In genomic region chr1:39104158-39105060, GRCh38 we compare ENCODE assay signal across 8 cellular contexts.
DNase-seq lines count a peak whose midpoint lies in the region; ATAC-seq and TF ChIP-seq lines count a peak whose summit lies in the region.

No MANE protein-coding gene starts in this region.

- H3K27me3 ChIP-seq in esophagus muscularis mucosa = no peaks in the 10 kb centered on the region
- H3K27me3 ChIP-seq in naive thymus-derived CD4-positive, alpha-beta T cell (ENCODE audit: control insufficient read depth in 2 of 2, insufficient read depth in 2 of 2, low read length in 2 of 2) = no peaks in the 10 kb centered on the region

- peak overlapping the region in 5 of 9 donors; percentile 4 to 73 (median 58) for H3K27ac Mint-ChIP-seq in naive thymus-derived CD4-positive, alpha-beta T cell

- H3K9me3 Mint-ChIP-seq in naive thymus-derived CD4-positive, alpha-beta T cell = no peaks in the 10 kb centered on the region

- no peaks in the 10 kb centered on the region for H3K9me3 ChIP-seq in esophagus muscularis mucosa
- no peaks in the 10 kb centered on the region for H3K9me3 ChIP-seq in naive thymus-derived CD4-positive, alpha-beta T cell (ENCODE audit: control insufficient read depth in 2 of 3, low read length in 3 of 3)

- DNase-seq in DMS53 (lab: John Stamatoyannopoulos, UW) = peak; percentile 77
- no peak for DNase-seq in DMS53 treated with DMSO at 0.1 percent for 48 hours (lab: John Stamatoyannopoulos, UW; ENCODE audit: unreplicated experiment)
- peak; percentile 46 for DNase-seq in RKO (ENCODE audit: low spot score)
- no peak for DNase-seq in esophagus muscularis mucosa (ENCODE audit: extremely low spot score)
- no peak for DNase-seq in naive thymus-derived CD4-positive, alpha-beta T cell
- DNase-seq in stimulated activated CD4-positive, alpha-beta T cell treated with anti-CD3 and anti-CD28 coated beads, Interleukin-15, amount 100 ng/mL, for 24 hours = no peak

- H3K4me3 ChIP-seq in esophagus muscularis mucosa = peak overlapping the region; percentile 78 to 93 (median 85)
- no peak overlapping the region for H3K4me3 ChIP-seq in naive thymus-derived CD4-positive, alpha-beta T cell (ENCODE audit: low read length)

- no peak for TF ChIP-seq POLR2A in esophagus muscularis mucosa (IDR thresholded peaks at IDR 0.05; ENCODE audit: low read depth)

- TF ChIP-seq CTCF in esophagus muscularis mucosa (IDR thresholded peaks at IDR 0.05) = no peak

- POLR2A ChIA-PET in naive thymus-derived CD4-positive, alpha-beta T cell (lab: Charles Lee) = interaction anchor here (1.0 kb wide), 1 partner anchor 87 kb away, joined by 3 read pairs; no protein-coding TSS in a partner anchor

- peaks cover 20 to 38% (median 34%) of the 10 kb centered on the region in 7 donors for H3K4me1 Mint-ChIP-seq in naive thymus-derived CD4-positive, alpha-beta T cell

- no peak for ATAC-seq in naive thymus-derived CD4-positive, alpha-beta T cell
- no peak for ATAC-seq in HG03045 (IDR thresholded peaks at IDR 0.05; ENCODE audit: unreplicated experiment)
- ATAC-seq in HG02763 (IDR thresholded peaks at IDR 0.05; ENCODE audit: unreplicated experiment) = no peak

- intact Hi-C loops in esophagus muscularis mucosa (cut with DNase I) = loop anchor here (2.0 to 5.0 kb wide), 2 partner anchors 73 to 86 kb away; no protein-coding TSS in a partner anchor
- intact Hi-C loops in naive thymus-derived CD4-positive, alpha-beta T cell (cut with micrococcal nuclease) = loop anchor here in 1 of 2 donors (2.0 kb wide), 2 partner anchors 78 to 304 kb away; no protein-coding TSS in a partner anchor

- peak overlapping the region; percentile 96 to 99 (median 98) for H3K27ac ChIP-seq in esophagus muscularis mucosa (replicated peaks in 1 of 4)
- H3K27ac ChIP-seq in naive thymus-derived CD4-positive, alpha-beta T cell (ENCODE audit: low read depth, low read length) = no peak overlapping the region

- peaks cover 0 to 10% (median 0%) of the 10 kb centered on the region in 5 donors for H3K27me3 Mint-ChIP-seq in naive thymus-derived CD4-positive, alpha-beta T cell

- CTCF ChIA-PET in naive thymus-derived CD4-positive, alpha-beta T cell (lab: Charles Lee) = interaction anchor here (1.1 to 2.4 kb wide), 2 partner anchors 88 to 154 kb away, joined by 7 to 11 read pairs; no protein-coding TSS in a partner anchor

- H3K36me3 Mint-ChIP-seq in naive thymus-derived CD4-positive, alpha-beta T cell = peaks cover 0 to 3% (median 0%) of the 10 kb centered on the region in 5 donors

- 28% methylated on average over 21 of the region's 25 CpGs for WGBS in esophagus muscularis mucosa

- TF ChIP-seq EP300 in esophagus muscularis mucosa (IDR thresholded peaks at IDR 0.05) = no peak

- H3K36me3 ChIP-seq in esophagus muscularis mucosa = no peaks in the 10 kb centered on the region
- no peaks in the 10 kb centered on the region for H3K36me3 ChIP-seq in naive thymus-derived CD4-positive, alpha-beta T cell (ENCODE audit: control insufficient read depth in 2 of 3, insufficient read depth in 3 of 3, low read length in 3 of 3)

- H3K4me1 ChIP-seq in esophagus muscularis mucosa = peaks cover 54 to 67% (median 60%) of the 10 kb centered on the region in 4 donors
- H3K4me1 ChIP-seq in naive thymus-derived CD4-positive, alpha-beta T cell (ENCODE audit: control insufficient read depth in 2 of 2, insufficient read depth in 2 of 2, low read length in 2 of 2) = peaks cover 8 to 14% of the 10 kb centered on the region in 2 donors

- H3K4me3 Mint-ChIP-seq in naive thymus-derived CD4-positive, alpha-beta T cell = peak overlapping the region in 8 of 10 donors; percentile 26 to 85 (median 74)

Comparison
In these comparisons a context has a peak if more than half of its experiments do, and no peak if none do; other contexts are left out.
1. DNase-seq: peak in DMS53 (single experiment) and RKO (single experiment); none in DMS53 treated with DMSO at 0.1 percent for 48 hours (single experiment), esophagus muscularis mucosa (single experiment), naive thymus-derived CD4-positive, alpha-beta T cell (0 of 9) and stimulated activated CD4-positive, alpha-beta T cell treated with anti-CD3 and anti-CD28 coated beads, Interleukin-15, amount 100 ng/mL, for 24 hours (single experiment).